In the genomic region with DNA sequence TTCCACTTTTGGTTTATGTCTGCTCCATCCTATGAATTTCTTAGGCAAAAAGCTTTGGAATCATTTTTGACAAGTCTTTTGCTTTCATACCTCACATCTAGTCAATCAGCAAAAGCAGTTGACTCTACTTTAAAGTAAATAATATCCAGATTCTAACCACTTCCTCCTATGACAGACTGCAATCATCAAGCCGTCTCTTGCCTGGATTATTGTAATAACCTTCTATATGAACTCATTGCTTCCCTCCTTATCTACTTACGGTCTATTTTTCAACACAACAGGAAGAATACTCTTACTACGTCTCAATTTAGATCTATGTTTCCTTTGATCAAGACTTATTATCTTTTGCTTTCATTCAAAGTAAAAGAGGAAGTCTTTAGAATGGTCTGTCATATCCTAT, we compare ENCODE assay signal across 13 cellular contexts. TPM values are rescaled to one million over a fixed set of nuclear protein-coding genes. Genes with fewer than 3 reads are reported as not detected.
DNase-seq lines count a peak whose midpoint lies in the region; ATAC-seq and TF ChIP-seq lines count a peak whose summit lies in the region.
"Had no signal": no experiment of that assay in that cellular context is flagged by ENCODE, and none has a peak within 500 bp of the region (broad histone marks: within the 10 kb centered on the region; RNA-seq: fewer than 3 reads in every experiment).

No MANE protein-coding gene starts in this region.

- no peak overlapping the region for H3K4me3 Mint-ChIP-seq in activated CD4-positive, alpha-beta T cell treated with anti-CD3 and anti-CD28 coated beads, Interleukin-2, amount 10 ng/mL, durations not matched to agents 7 days and 5 days
- H3K4me3 Mint-ChIP-seq in activated T-helper 2 cell treated with anti-CD3 and anti-CD28 coated beads, Interferon-gamma antibody, Interleukin-2, Interleukin-4, amounts not matched to agents 10 μg/mL and 5 μg/mL and 100 μg/mL, durations not matched to agents 14 hours and 24 hours and 36 hours (ENCODE audit: low read depth): peak overlapping the region; percentile 26
- H3K4me3 Mint-ChIP-seq in mesothelial cell of epicardium: no peak overlapping the region
- H3K4me3 Mint-ChIP-seq: brain had no signal

- no peak overlapping the region for H3K4me3 ChIP-seq in NB4 (ENCODE audit: low read depth, low read length)
- H3K4me3 ChIP-seq: MG63, ovary, tibial artery had no signal

- no peaks in the 10 kb centered on the region for H3K9me3 Mint-ChIP-seq in activated CD4-positive, alpha-beta T cell treated with anti-CD3 and anti-CD28 coated beads, Interleukin-2, amount 10 ng/mL, durations not matched to agents 7 days and 5 days
- H3K9me3 Mint-ChIP-seq in activated T-helper 2 cell treated with anti-CD3 and anti-CD28 coated beads, Interferon-gamma antibody, Interleukin-2, Interleukin-4, amounts not matched to agents 10 μg/mL and 5 μg/mL and 100 μg/mL, durations not matched to agents 14 hours and 24 hours and 36 hours: no peaks in the 10 kb centered on the region
- H3K9me3 Mint-ChIP-seq in mesothelial cell of epicardium: peaks cover 6% of the 10 kb centered on the region
- H3K9me3 Mint-ChIP-seq: brain had no signal

- H3K4me1 Mint-ChIP-seq in activated CD4-positive, alpha-beta T cell treated with anti-CD3 and anti-CD28 coated beads, Interleukin-2, amount 10 ng/mL, durations not matched to agents 7 days and 5 days: peaks cover 14% of the 10 kb centered on the region
- peaks cover 31% of the 10 kb centered on the region for H3K4me1 Mint-ChIP-seq in activated T-helper 2 cell treated with anti-CD3 and anti-CD28 coated beads, Interferon-gamma antibody, Interleukin-2, Interleukin-4, amounts not matched to agents 10 μg/mL and 5 μg/mL and 100 μg/mL, durations not matched to agents 14 hours and 24 hours and 36 hours (ENCODE audit: low read depth)
- H3K4me1 Mint-ChIP-seq in mesothelial cell of epicardium: peaks cover 13% of the 10 kb centered on the region
- H3K4me1 Mint-ChIP-seq: brain had no signal

- TF ChIP-seq CTCF in NB4 (IDR thresholded peaks at IDR 0.05; ENCODE audit: low read depth, low read length): no peak
- TF ChIP-seq CTCF in mesothelial cell of epicardium (IDR thresholded peaks at IDR 0.05; ENCODE audit: unreplicated experiment): no peak

- peak overlapping the region; percentile 43 for H3K27ac Mint-ChIP-seq in activated CD4-positive, alpha-beta T cell treated with anti-CD3 and anti-CD28 coated beads, Interleukin-2, amount 10 ng/mL, durations not matched to agents 7 days and 5 days
- peak overlapping the region; percentile 74 for H3K27ac Mint-ChIP-seq in activated T-helper 2 cell treated with anti-CD3 and anti-CD28 coated beads, Interferon-gamma antibody, Interleukin-2, Interleukin-4, amounts not matched to agents 10 μg/mL and 5 μg/mL and 100 μg/mL, durations not matched to agents 14 hours and 24 hours and 36 hours
- peak overlapping the region; percentile 38 for H3K27ac Mint-ChIP-seq in mesothelial cell of epicardium
- H3K27ac Mint-ChIP-seq: brain had no signal

- intact Hi-C loops in activated T-helper 2 cell treated with anti-CD3 and anti-CD28 coated beads, Interferon-gamma antibody, Interleukin-2, Interleukin-4, amounts not matched to agents 10 μg/mL and 5 μg/mL and 100 μg/mL, durations not matched to agents 14 hours and 24 hours and 36 hours (cut with micrococcal nuclease): loop anchor here (10.0 kb wide), 1 partner anchor 213 kb away; a partner anchor contains a TSS

- CTCF ChIA-PET in activated CD4-positive, alpha-beta T cell treated with anti-CD3 and anti-CD28 coated beads, Interleukin-2, amount 10 ng/mL, durations not matched to agents 7 days and 5 days (lab: Charles Lee): no interaction called here

- POLR2A ChIA-PET in activated CD4-positive, alpha-beta T cell treated with anti-CD3 and anti-CD28 coated beads, Interleukin-2, amount 10 ng/mL, durations not matched to agents 7 days and 5 days (lab: Charles Lee): no interaction called here

- ATAC-seq in HG02759 (IDR thresholded peaks at IDR 0.05; ENCODE audit: unreplicated experiment): no peak
- ATAC-seq in GM19324 (IDR thresholded peaks at IDR 0.05; ENCODE audit: low FRiP score, unreplicated experiment): no peak

- no peak for TF ChIP-seq POLR2A in NB4 (IDR thresholded peaks at IDR 0.05; ENCODE audit: extremely low read depth, insufficient read length)

- H3K27me3 Mint-ChIP-seq in activated CD4-positive, alpha-beta T cell treated with anti-CD3 and anti-CD28 coated beads, Interleukin-2, amount 10 ng/mL, durations not matched to agents 7 days and 5 days: no peaks in the 10 kb centered on the region
- no peaks in the 10 kb centered on the region for H3K27me3 Mint-ChIP-seq in activated T-helper 2 cell treated with anti-CD3 and anti-CD28 coated beads, Interferon-gamma antibody, Interleukin-2, Interleukin-4, amounts not matched to agents 10 μg/mL and 5 μg/mL and 100 μg/mL, durations not matched to agents 14 hours and 24 hours and 36 hours (ENCODE audit: low read depth)
- no peaks in the 10 kb centered on the region for H3K27me3 Mint-ChIP-seq in mesothelial cell of epicardium (ENCODE audit: low read depth)
- H3K27me3 Mint-ChIP-seq: brain had no signal

- no peak for DNase-seq in activated CD4-positive, alpha-beta T cell treated with anti-CD3 and anti-CD28 coated beads, Interleukin-2, amount 10 ng/mL, durations not matched to agents 7 days and 5 days
- DNase-seq in activated CD4-positive, alpha-beta T cell treated with anti-CD3 and anti-CD28 coated beads for 48 hours: no peak
- DNase-seq in NB4 (ENCODE audit: low read depth) (peak; percentile 14), mesothelial cell of epicardium (ENCODE audit: low spot score in 2 of 2, unreplicated experiment in 2 of 2) (no peak), NCI-H1436 treated with DMSO at 0.1 percent for 48 hours (lab: John Stamatoyannopoulos, UW) (no peak)
- DNase-seq in activated T-helper 2 cell treated with anti-CD3 and anti-CD28 coated beads, Interferon-gamma antibody, Interleukin-2, Interleukin-4, amounts not matched to agents 10 μg/mL and 5 μg/mL and 100 μg/mL, durations not matched to agents 14 hours and 24 hours and 36 hours (ENCODE audit: low spot score): no peak
- DNase-seq: activated CD8-positive, alpha-beta memory T cell treated with anti-CD3 and anti-CD28 coated beads, Interleukin-2, amount 50 U/mL, for 48 hours; MG63; ovary; tibial artery had no signal

- no peaks in the 10 kb centered on the region for H3K36me3 Mint-ChIP-seq in activated CD4-positive, alpha-beta T cell treated with anti-CD3 and anti-CD28 coated beads, Interleukin-2, amount 10 ng/mL, durations not matched to agents 7 days and 5 days (ENCODE audit: low read depth)
- H3K36me3 Mint-ChIP-seq in activated T-helper 2 cell treated with anti-CD3 and anti-CD28 coated beads, Interferon-gamma antibody, Interleukin-2, Interleukin-4, amounts not matched to agents 10 μg/mL and 5 μg/mL and 100 μg/mL, durations not matched to agents 14 hours and 24 hours and 36 hours (ENCODE audit: low read depth): peaks cover 2% of the 10 kb centered on the region
- H3K36me3 Mint-ChIP-seq in mesothelial cell of epicardium: no peaks in the 10 kb centered on the region
- H3K36me3 Mint-ChIP-seq: brain had no signal

RNA-seq across cellular contexts. Expression of a gene that starts 20.7 kb away (rescaled TPM):
- not detected for total RNA-seq in activated CD4-positive, alpha-beta T cell treated with anti-CD3 and anti-CD28 coated beads, Interleukin-2, amount 10 ng/mL, durations not matched to agents 7 days and 5 days
- total RNA-seq in activated T-helper 2 cell treated with anti-CD3 and anti-CD28 coated beads, Interferon-gamma antibody, Interleukin-2, Interleukin-4, amounts not matched to agents 10 μg/mL and 5 μg/mL and 100 μg/mL, durations not matched to agents 14 hours and 24 hours and 36 hours: 5.7 and 6.0 TPM in 2 replicates
- 11.4 to 12.8 TPM (median 11.4 TPM) in 3 replicates for total RNA-seq in mesothelial cell of epicardium
